In genomic region chr4:178881937-178882336, GRCh38 we compare ENCODE assay signal across 28 cellular contexts.
"Had no signal": no experiment of that assay in that cellular context is flagged by ENCODE, and none has a peak within 500 bp of the region (broad histone marks: within the 10 kb centered on the region; RNA-seq: fewer than 3 reads in every experiment).

No MANE protein-coding gene starts in this region.

- H3K27me3 ChIP-seq: neural progenitor cell, neutrophil, right atrium auricular region, right lobe of liver, tibial nerve, uterus had no signal

- DNase-seq: hypothalamus; kidney glomerular epithelial cell; left cardiac atrium; lower lobe of right lung; mammary epithelial cell; mesenchymal stem cell; naive B cell; natural killer cell; nephron progenitor cell; occipital lobe; right lobe of liver; stimulated activated CD4-positive, alpha-beta T cell treated with anti-CD3 and anti-CD28 coated beads, Interleukin-1b, Interleukin-23, amount 100 ng/mL, for 48 hours; stimulated activated CD4-positive, alpha-beta T cell treated with anti-CD3 and anti-CD28 coated beads, Interleukin-2, amount 100 ng/mL, for 48 hours; stimulated activated CD4-positive, alpha-beta T cell treated with anti-CD3 and anti-CD28 coated beads, Interleukin-4, amount 100 ng/mL, for 4 hours; stimulated activated CD8-positive, alpha-beta memory T cell treated with anti-CD3 and anti-CD28 coated beads, Interleukin-4, amount 100 ng/mL, for 48 hours; stimulated activated naive CD4-positive, alpha-beta T cell treated with Interleukin-2 at 50 U/mL for 16 hours; stimulated activated naive CD8-positive, alpha-beta T cell treated with anti-CD3 and anti-CD28 coated beads, Interleukin-15, amount 100 ng/mL, for 72 hours; substantia nigra; uterus had no signal

- H3K4me3 ChIP-seq: lower lobe of right lung, neural progenitor cell, right atrium auricular region, right lobe of liver, smooth muscle cell, tibial nerve, uterus had no signal

- H3K4me1 Mint-ChIP-seq: mesothelial cell of epicardium; naive B cell; natural killer cell; nephron progenitor cell; neural progenitor cell; stimulated activated memory B cell treated with anti-CD40 and anti-IgM and Interleukin-4, amounts not matched to agents 10 μg/mL and 1 μg/mL and 100 μg/mL, for 72 hours; stimulated activated naive CD8-positive, alpha-beta T cell treated with anti-CD3 and anti-CD28 coated beads, Interleukin-15, amount 100 ng/mL, for 72 hours had no signal

- H3K36me3 ChIP-seq: lower lobe of right lung, neural progenitor cell, neutrophil, right atrium auricular region, right lobe of liver, tibial nerve, uterus had no signal

- H3K36me3 Mint-ChIP-seq: mesothelial cell of epicardium; naive B cell; neural progenitor cell; stimulated activated memory B cell treated with anti-CD40 and anti-IgM and Interleukin-4, amounts not matched to agents 10 μg/mL and 1 μg/mL and 100 μg/mL, for 72 hours; type B pancreatic cell had no signal

- H3K4me1 ChIP-seq: lower lobe of right lung, neural progenitor cell, parathyroid adenoma, right atrium auricular region, right lobe of liver, tibial nerve, uterus had no signal

- H3K9me3 ChIP-seq: neutrophil, right atrium auricular region, right lobe of liver, uterus had no signal

- H3K9ac ChIP-seq: neural progenitor cell, parathyroid adenoma had no signal

- H3K27me3 Mint-ChIP-seq: naive B cell; stimulated activated memory B cell treated with anti-CD40 and anti-IgM and Interleukin-4, amounts not matched to agents 10 μg/mL and 1 μg/mL and 100 μg/mL, for 72 hours; stimulated activated naive CD8-positive, alpha-beta T cell treated with anti-CD3 and anti-CD28 coated beads, Interleukin-15, amount 100 ng/mL, for 72 hours; type B pancreatic cell had no signal

- H3K4me3 Mint-ChIP-seq: mesothelial cell of epicardium; natural killer cell; nephron progenitor cell; neural progenitor cell; stimulated activated memory B cell treated with anti-CD40 and anti-IgM and Interleukin-4, amounts not matched to agents 10 μg/mL and 1 μg/mL and 100 μg/mL, for 72 hours; stimulated activated naive CD8-positive, alpha-beta T cell treated with anti-CD3 and anti-CD28 coated beads, Interleukin-15, amount 100 ng/mL, for 72 hours; type B pancreatic cell had no signal

- H3K27ac Mint-ChIP-seq: mesothelial cell of epicardium; naive B cell; natural killer cell; nephron progenitor cell; neural progenitor cell; stimulated activated memory B cell treated with anti-CD40 and anti-IgM and Interleukin-4, amounts not matched to agents 10 μg/mL and 1 μg/mL and 100 μg/mL, for 72 hours; stimulated activated naive CD8-positive, alpha-beta T cell treated with anti-CD3 and anti-CD28 coated beads, Interleukin-15, amount 100 ng/mL, for 72 hours; type B pancreatic cell had no signal

- H3K27ac ChIP-seq: lower lobe of right lung, neural progenitor cell, neutrophil, parathyroid adenoma, right atrium auricular region, right lobe of liver, tibial nerve, uterus had no signal
